In genomic region chr3:29283739-29284138, GRCh38 we compare ENCODE assay signal across 10 cellular contexts. TPM values are rescaled to one million over a fixed set of nuclear protein-coding genes. Genes with fewer than 3 reads are reported as not detected.
A peak's percentile ranks its signal among the peaks of the same experiment; 100 is the strongest.
DNase-seq lines count a peak whose midpoint lies in the region; ATAC-seq, FAIRE-seq and TF ChIP-seq lines count a peak whose summit lies in the region.
"Had no signal": no experiment of that assay in that cellular context is flagged by ENCODE, and none has a peak within 500 bp of the region (broad histone marks: within the 10 kb centered on the region; RNA-seq: fewer than 3 reads in every experiment).

No MANE protein-coding gene starts in this region.

- H3K27ac ChIP-seq in muscle layer of colon (ENCODE audit: low read depth, low read length) (peak overlapping the region; percentile 92), aorta (ENCODE audit: low read depth in 1 of 2, low read length in 2 of 2) (peak overlapping the region in 1 of 2 donors; percentile 96)

- peaks cover 27% of the 10 kb centered on the region for H3K27me3 Mint-ChIP-seq in stimulated activated naive CD8-positive, alpha-beta T cell treated with anti-CD3 and anti-CD28 coated beads, Interleukin-15, Interleukin-2, amounts not matched to agents 100 ng/mL and 50 ng/mL, for 24 hours

- no peak for ATAC-seq in stimulated activated naive CD8-positive, alpha-beta T cell treated with anti-CD3 and anti-CD28 coated beads, Interleukin-15, Interleukin-2, amounts not matched to agents 100 U/mL and 50 U/mL, for 24 hours
- ATAC-seq in aorta (ENCODE audit: low FRiP score): no peak

- H3K4me3 Mint-ChIP-seq in stimulated activated naive CD8-positive, alpha-beta T cell treated with anti-CD3 and anti-CD28 coated beads, Interleukin-15, Interleukin-2, amounts not matched to agents 100 ng/mL and 50 ng/mL, for 24 hours: peak overlapping the region; percentile 81
- H3K4me3 Mint-ChIP-seq: IgD-negative memory B cell had no signal

- FAIRE-seq in bronchial epithelial cell (lab: Jason Lieb, UNC): no peak

- intact Hi-C loops in aorta (cut with DNase I): loop anchor here (2.0 to 10.0 kb wide), 10 partner anchors 39 to 479 kb away; no protein-coding TSS in a partner anchor

- peak overlapping the region; percentile 14 for H3K27ac Mint-ChIP-seq in stimulated activated naive CD8-positive, alpha-beta T cell treated with anti-CD3 and anti-CD28 coated beads, Interleukin-15, Interleukin-2, amounts not matched to agents 100 ng/mL and 50 ng/mL, for 24 hours

- H3K4me1 ChIP-seq in muscle layer of colon (ENCODE audit: insufficient read depth, low read length): peaks cover 11% of the 10 kb centered on the region
- no peaks in the 10 kb centered on the region for H3K4me1 ChIP-seq in aorta (ENCODE audit: control insufficient read depth in 1 of 2, insufficient read depth in 2 of 2, low read length in 2 of 2)

- H3K9ac ChIP-seq in muscle layer of colon (ENCODE audit: low read length): peak overlapping the region; percentile 63

- H3K9me3 ChIP-seq in muscle layer of colon (ENCODE audit: low read length) (no peaks in the 10 kb centered on the region), aorta (ENCODE audit: control insufficient read depth, low read length) (no peaks in the 10 kb centered on the region)

- no peak for DNase-seq in stimulated activated naive CD8-positive, alpha-beta T cell treated with anti-CD3 and anti-CD28 coated beads, Interleukin-15, Interleukin-2, amounts not matched to agents 100 U/mL and 50 U/mL, for 24 hours
- DNase-seq in bronchial epithelial cell (ENCODE audit: low read depth) (peak; percentile 29), aorta (no peak), iPS-NIHi11 (ENCODE audit: low spot score) (no peak), NCI-H1436 treated with DMSO at 0.1 percent for 48 hours (lab: John Stamatoyannopoulos, UW) (no peak), NCI-H1092 (lab: John Stamatoyannopoulos, UW) (no peak)
- DNase-seq: activated effector memory CD4-positive, alpha-beta T cell treated with anti-CD3 and anti-CD28 coated beads, Interleukin-2, amount 50 U/mL, for 16 hours had no signal

- H3K27me3 ChIP-seq in bronchial epithelial cell (ENCODE audit: control insufficient read depth, insufficient read depth, low read length) (no peaks in the 10 kb centered on the region), muscle layer of colon (ENCODE audit: control insufficient read depth in 1 of 2, insufficient read depth in 2 of 2, low read length in 2 of 2) (no peaks in the 10 kb centered on the region), aorta (ENCODE audit: control insufficient read depth in 1 of 2, insufficient read depth in 2 of 2, low read length in 1 of 2) (no peaks in the 10 kb centered on the region)

- H3K4me3 ChIP-seq in bronchial epithelial cell (ENCODE audit: low read depth, low read length) (peak overlapping the region; percentile 60), muscle layer of colon (ENCODE audit: low read depth in 1 of 2, low read length in 2 of 2) (peak overlapping the region; percentile 79 to 81), aorta (ENCODE audit: low read length in 2 of 2) (peak overlapping the region; percentile 98 to 100)

- H3K9me3 Mint-ChIP-seq in stimulated activated naive CD8-positive, alpha-beta T cell treated with anti-CD3 and anti-CD28 coated beads, Interleukin-15, Interleukin-2, amounts not matched to agents 100 ng/mL and 50 ng/mL, for 24 hours: no peaks in the 10 kb centered on the region

- H3K36me3 ChIP-seq in bronchial epithelial cell (ENCODE audit: control insufficient read depth, insufficient read depth, low read length) (no peaks in the 10 kb centered on the region), muscle layer of colon (ENCODE audit: insufficient read depth, low read length) (no peaks in the 10 kb centered on the region), aorta (ENCODE audit: control insufficient read depth in 1 of 2, insufficient read depth in 2 of 2, low read length in 1 of 2) (no peaks in the 10 kb centered on the region)

- peaks cover 45% of the 10 kb centered on the region for H3K4me1 Mint-ChIP-seq in stimulated activated naive CD8-positive, alpha-beta T cell treated with anti-CD3 and anti-CD28 coated beads, Interleukin-15, Interleukin-2, amounts not matched to agents 100 ng/mL and 50 ng/mL, for 24 hours (ENCODE audit: low read depth)

- H3K36me3 Mint-ChIP-seq in stimulated activated naive CD8-positive, alpha-beta T cell treated with anti-CD3 and anti-CD28 coated beads, Interleukin-15, Interleukin-2, amounts not matched to agents 100 ng/mL and 50 ng/mL, for 24 hours (ENCODE audit: low read depth): no peaks in the 10 kb centered on the region
- H3K36me3 Mint-ChIP-seq: IgD-negative memory B cell had no signal

- TF ChIP-seq CTCF in bronchial epithelial cell (IDR thresholded peaks at IDR 0.05; ENCODE audit: insufficient read depth, low read length, severe bottlenecking): no peak

RNA-seq across cellular contexts. Expression of gene RBMS3, which starts 2.9 kb away (rescaled TPM):
- total RNA-seq in bronchial epithelial cell (3.4 and 5.9 TPM in 2 replicates), aorta (100 to 1,000 TPM; 157 to 203 TPM)
- 10 to 100 TPM; 26.8 to 32.9 TPM for polyA plus RNA-seq in aorta
- polyA plus RNA-seq: IgD-negative memory B cell had no signal

Comparison
In these comparisons a context has a peak if more than half of its experiments do, and no peak if none do; other contexts are left out.
1. RNA of gene RBMS3, which starts 2.9 kb away (total RNA-seq): 157 to 203 TPM in aorta; 3.4 to 5.9 TPM in bronchial epithelial cell; every median in the first group is over 10 times any median in the second.
2. Peak in every context shown above with its lines, with median percentiles within 50 percentile points of each other: H3K4me3 ChIP-seq.